In genomic region chr6:76866091-76866490, GRCh38 we compare ENCODE assay signal across 23 cellular contexts.
"Had no signal": no experiment of that assay in that cellular context is flagged by ENCODE, and none has a peak within 500 bp of the region (broad histone marks: within the 10 kb centered on the region; RNA-seq: fewer than 3 reads in every experiment).

No MANE protein-coding gene starts in this region.

- H3K9me3 ChIP-seq: left ventricle myocardium inferior, pancreas, prostate gland, suprapubic skin, transverse colon, upper lobe of left lung, vagina had no signal

- H3K27me3 Mint-ChIP-seq: naive B cell; stimulated activated naive CD8-positive, alpha-beta T cell treated with anti-CD3 and anti-CD28 coated beads, Interleukin-15, Interleukin-2, amounts not matched to agents 100 ng/mL and 50 ng/mL, for 24 hours had no signal

- H3K9me3 Mint-ChIP-seq: stimulated activated naive CD8-positive, alpha-beta T cell treated with anti-CD3 and anti-CD28 coated beads, Interleukin-15, Interleukin-2, amounts not matched to agents 100 ng/mL and 50 ng/mL, for 24 hours had no signal

- H3K27ac Mint-ChIP-seq: mesothelial cell of epicardium; naive B cell; natural killer cell; stimulated activated naive CD8-positive, alpha-beta T cell treated with anti-CD3 and anti-CD28 coated beads, Interleukin-15, Interleukin-2, amounts not matched to agents 100 ng/mL and 50 ng/mL, for 24 hours had no signal

- H3K4me3 ChIP-seq: left ventricle myocardium inferior, lung, pancreas, prostate gland, skin epidermis, suprapubic skin, transverse colon, upper lobe of left lung, vagina had no signal

- H3K27me3 ChIP-seq: pancreas, suprapubic skin, transverse colon, upper lobe of left lung, vagina had no signal

- H3K36me3 Mint-ChIP-seq: naive B cell had no signal

- DNase-seq: islet precursor cell; left ventricle myocardium inferior; mesendoderm; naive B cell; natural killer cell; pancreas; posterior cingulate gyrus; retina; right cardiac atrium; stimulated activated CD4-positive, alpha-beta T cell treated with anti-CD3 and anti-CD28 coated beads, Interleukin-12 subunit alpha, Interleukin-12 subunit beta, amount 100 ng/mL, for 4 hours; stimulated activated CD4-positive, alpha-beta T cell treated with anti-CD3 and anti-CD28 coated beads, Interleukin-15, amount 100 ng/mL, for 24 hours; stimulated activated CD4-positive, alpha-beta T cell treated with anti-CD3 and anti-CD28 coated beads, Interleukin-2, amount 100 ng/mL, for 24 hours; stimulated activated CD4-positive, alpha-beta T cell treated with anti-CD3 and anti-CD28 coated beads, Interleukin-4, amount 100 ng/mL, for 1 hour; stimulated activated naive CD4-positive, alpha-beta T cell; transverse colon; upper lobe of left lung had no signal

- H3K4me1 ChIP-seq: pancreas, prostate gland, suprapubic skin, transverse colon, upper lobe of left lung, vagina had no signal

- H3K27ac ChIP-seq: left ventricle myocardium inferior, pancreas, prostate gland, skin epidermis, suprapubic skin, transverse colon, upper lobe of left lung, vagina had no signal

- H3K4me1 Mint-ChIP-seq: naive B cell, natural killer cell had no signal

- H3K36me3 ChIP-seq: left ventricle myocardium inferior, pancreas, prostate gland, suprapubic skin, transverse colon, upper lobe of left lung, vagina had no signal

- H3K4me3 Mint-ChIP-seq: mesothelial cell of epicardium; naive B cell; natural killer cell; stimulated activated naive CD8-positive, alpha-beta T cell treated with anti-CD3 and anti-CD28 coated beads, Interleukin-15, Interleukin-2, amounts not matched to agents 100 ng/mL and 50 ng/mL, for 24 hours had no signal
